In genomic region chr1:3453891-3454810, GRCh38 we compare ENCODE assay signal across 8 cellular contexts. TPM values are rescaled to one million over a fixed set of nuclear protein-coding genes. Genes with fewer than 3 reads are reported as not detected.
DNase-seq lines count a peak whose midpoint lies in the region; ATAC-seq and TF ChIP-seq lines count a peak whose summit lies in the region.

ARHGEF16 (plus strand) TSS chr1:3454665; CDS start chr1:3463085, 8,420 bp downstream.

- H3K9me2 ChIP-seq in OCI-LY7 (ENCODE audit: insufficient read depth, low read length) = no peaks in the 10 kb centered on the region

- TF ChIP-seq CTCF in A673 (conservative IDR thresholded peaks at IDR 0.05; ENCODE audit: low read depth, low read length) (peak; percentile 55), GM13977 (IDR thresholded peaks at IDR 0.05; ENCODE audit: extremely low read depth, insufficient read depth, missing control alignments) (peak; percentile 43), OCI-LY7 (conservative IDR thresholded peaks at IDR 0.05; ENCODE audit: low read length) (no peak)

- H3K4me2 ChIP-seq in OCI-LY7 (ENCODE audit: low read length) = no peak within 1 kb of the TSS

- POLR2A ChIA-PET in A673 (lab: Charles Lee; ENCODE audit: low non-redundant PET) (no interaction called here), OCI-LY7 (lab: Charles Lee) (no interaction called here)

- peak; percentile 61 to 68 for ATAC-seq in right cardiac atrium

- H3K4me1 ChIP-seq in A673 (ENCODE audit: insufficient read depth, low read length, poor library complexity, severe bottlenecking) (peaks cover 17% of the 10 kb centered on the region), adipocyte (ENCODE audit: control insufficient read depth, insufficient read depth, low read length) (no peaks in the 10 kb centered on the region), right cardiac atrium (ENCODE audit: control insufficient read depth, insufficient read depth, low read length) (no peaks in the 10 kb centered on the region), OCI-LY7 (ENCODE audit: insufficient read depth, low read length, poor library complexity, severe bottlenecking) (no peaks in the 10 kb centered on the region)

- H3K36me3 ChIP-seq in A673 (ENCODE audit: insufficient read depth, low read length, poor library complexity, severe bottlenecking) (no peaks in the 10 kb centered on the region), adipocyte (ENCODE audit: control insufficient read depth, insufficient read depth, low read length, severe bottlenecking) (no peaks in the 10 kb centered on the region), OCI-LY7 (ENCODE audit: insufficient read depth, low read length) (no peaks in the 10 kb centered on the region)

- peak within 1 kb of the TSS; percentile 58 for H3K4me3 ChIP-seq in A673 (ENCODE audit: low read depth, low read length, poor library complexity, severe bottlenecking)
- H3K4me3 ChIP-seq in adipocyte (ENCODE audit: low read length) = no peak within 1 kb of the TSS
- peak within 1 kb of the TSS; percentile 70 for H3K4me3 ChIP-seq in right cardiac atrium (ENCODE audit: low read length)
- no peak within 1 kb of the TSS for H3K4me3 ChIP-seq in OCI-LY7 (ENCODE audit: low read depth, low read length, poor library complexity, severe bottlenecking)

- H3K27me3 ChIP-seq in A673 (replicated peaks; ENCODE audit: insufficient read depth, low read depth, low read length, poor library complexity) (no peaks in the 10 kb centered on the region), adipocyte (replicated peaks; ENCODE audit: control insufficient read depth, insufficient read depth, low read length) (peaks cover 67% of the 10 kb centered on the region), right cardiac atrium (ENCODE audit: control insufficient read depth, insufficient read depth) (no peaks in the 10 kb centered on the region)

- no peaks in the 10 kb centered on the region; the same call in 1 of the 2 replicates for H4K20me1 ChIP-seq in OCI-LY7 (ENCODE audit: insufficient read depth, low read length)

- H3K27ac ChIP-seq in A673 (ENCODE audit: low read depth, low read length, poor library complexity, severe bottlenecking) (peak within 1 kb of the TSS; percentile 67), right cardiac atrium (ENCODE audit: low read length) (no peak within 1 kb of the TSS), OCI-LY7 (ENCODE audit: low read depth, low read length, poor library complexity, severe bottlenecking) (no peak within 1 kb of the TSS)

- in situ Hi-C loops in GM13977 (cut with MboI; ENCODE audit: low pct_unique_long_range_greater_than_20kb, low sequenced_read_pairs, unreplicated experiment) = no loop called here

- H3K9me3 ChIP-seq in A673 (ENCODE audit: low read depth, low read length, poor library complexity, severe bottlenecking) (no peaks in the 10 kb centered on the region), adipocyte (ENCODE audit: control insufficient read depth, low read length) (peaks cover 12% of the 10 kb centered on the region), right cardiac atrium (ENCODE audit: control insufficient read depth, low read length) (no peaks in the 10 kb centered on the region), OCI-LY7 (ENCODE audit: low read length) (no peaks in the 10 kb centered on the region)

- intact Hi-C loops in A673 (cut with micrococcal nuclease; ENCODE audit: unreplicated experiment) (loop anchor here (1.0 to 5.0 kb wide), 3 partner anchors 29 to 268 kb away; no protein-coding TSS in a partner anchor), right cardiac atrium (cut with DNase I) (loop anchor here in 1 of 4 donors (10.0 kb wide), 1 partner anchor 261 kb away; no protein-coding TSS in a partner anchor), OCI-LY7 (cut with micrococcal nuclease; ENCODE audit: unreplicated experiment) (loop anchor here (2.0 kb wide), 2 partner anchors 31 to 165 kb away; no protein-coding TSS in a partner anchor)

- 4% methylated on average over 84 of the region's 84 CpGs for WGBS in right cardiac atrium

- H2AFZ ChIP-seq in OCI-LY7 (ENCODE audit: low read length) = no peak within 1 kb of the TSS

- BruUV-seq in A673 (replicated peaks; lab: Mats Ljungman, UMichigan) (no TSS peak), OCI-LY7 (replicated peaks; lab: Mats Ljungman, UMichigan) (no TSS peak)

- no peaks in the 10 kb centered on the region for H3K79me2 ChIP-seq in OCI-LY7 (ENCODE audit: insufficient read depth, low read depth, low read length)

- CTCF ChIA-PET in A673 (lab: Charles Lee) = interaction anchor here (1.2 to 1.9 kb wide), 6 partner anchors 18 to 167 kb away, joined by 10 to 42 read pairs (median 19); no protein-coding TSS in a partner anchor
- CTCF ChIA-PET in OCI-LY7 (lab: Charles Lee; ENCODE audit: unreplicated experiment) = no interaction called here

- peak; percentile 86 for DNase-seq in A673 (ENCODE audit: low spot score)
- peak; percentile 66 for DNase-seq in GM13977 (ENCODE audit: low spot score)
- DNase-seq in NCI-H526 treated with DMSO at 0.1 percent for 48 hours (lab: John Stamatoyannopoulos, UW) = peak; percentile 61
- DNase-seq in adipocyte (ENCODE audit: low read depth) = peak; percentile 66
- peak; percentile 60 to 85 (median 84) for DNase-seq in right cardiac atrium
- peak; percentile 61 for DNase-seq in retina
- DNase-seq in foreskin melanocyte = no peak
- no peak for DNase-seq in OCI-LY7 (ENCODE audit: low spot score)

- no peak within 1 kb of the TSS for H3K9ac ChIP-seq in adipocyte (ENCODE audit: low read length)

RNA-seq across cellular contexts. Expression of gene ARHGEF16, which starts in this region (rescaled TPM):
- total RNA-seq in A673 (2021) (8.9 and 11.2 TPM in 2 replicates), right cardiac atrium (1 to 10 TPM in 3 of 4 donors, under 1 TPM in 1; 0.28 to 2.5 (median 1.8) TPM), OCI-LY7 (2022) (not detected in 2 replicates)
- polyA plus RNA-seq in right cardiac atrium = 1.4 TPM
- total RNA-seq in OCI-LY7 (2014; rRNA removed; shearing (Covaris generic)) = not detected in 2 replicates

Comparison
In these comparisons a context has a peak if more than half of its experiments do, and no peak if none do; other contexts are left out.
1. DNase-seq: peak in A673 (single experiment), GM13977 (single experiment), NCI-H526 treated with DMSO at 0.1 percent for 48 hours (single experiment), adipocyte (single experiment), right cardiac atrium (3 of 3) and retina (single experiment); none in foreskin melanocyte (single experiment) and OCI-LY7 (single experiment).
2. H3K4me3 ChIP-seq: peak in A673 (single experiment) and right cardiac atrium (single experiment); none in adipocyte (single experiment) and OCI-LY7 (single experiment).